Comparison of ENCODE assay signal across 24 cellular contexts in genomic region chr7:104192434-104192833, GRCh38.
"Had no signal": no experiment of that assay in that cellular context is flagged by ENCODE, and none has a peak within 500 bp of the region (broad histone marks: within the 10 kb centered on the region; RNA-seq: fewer than 3 reads in every experiment).

No MANE protein-coding gene starts in this region.

- H3K27me3 ChIP-seq: colonic mucosa, esophagus muscularis mucosa, foreskin keratinocyte, gastroesophageal sphincter, heart left ventricle, hepatocyte had no signal

- H3K9me3 ChIP-seq: colonic mucosa, esophagus muscularis mucosa, gastroesophageal sphincter, lower lobe of right lung had no signal

- FAIRE-seq: endothelial cell of umbilical vein had no signal

- H3K4me1 ChIP-seq: colonic mucosa, esophagus muscularis mucosa, foreskin keratinocyte, gastroesophageal sphincter, heart left ventricle, left ventricle myocardium inferior, lower lobe of right lung had no signal

- H3K27me3 Mint-ChIP-seq: dendritic cell treated with granulocyte-macrophage colony-stimulating factor and Interleukin-4, amounts not matched to agents 40 ng/mL and 50 ng/mL, for 4 days; effector memory CD8-positive, alpha-beta T cell; naive thymus-derived CD4-positive, alpha-beta T cell had no signal

- H3K4me3 Mint-ChIP-seq: dendritic cell treated with granulocyte-macrophage colony-stimulating factor and Interleukin-4, amounts not matched to agents 40 ng/mL and 50 ng/mL, for 4 days; effector memory CD8-positive, alpha-beta T cell; immature natural killer cell; naive thymus-derived CD4-positive, alpha-beta T cell; natural killer cell had no signal

- ATAC-seq: effector memory CD8-positive, alpha-beta T cell; foreskin keratinocyte; gastroesophageal sphincter; heart left ventricle; left colon; left lobe of liver; lower lobe of right lung; naive thymus-derived CD4-positive, alpha-beta T cell; natural killer cell had no signal

- H3K9me3 Mint-ChIP-seq: effector memory CD8-positive, alpha-beta T cell; immature natural killer cell; natural killer cell had no signal

- H3K4me3 ChIP-seq: colonic mucosa, esophagus muscularis mucosa, gastroesophageal sphincter, heart left ventricle, hepatocyte, left ventricle myocardium inferior, lower lobe of right lung had no signal

- H3K27ac ChIP-seq: colonic mucosa, esophagus muscularis mucosa, foreskin keratinocyte, gastroesophageal sphincter, heart left ventricle, hepatocyte, left ventricle myocardium inferior, lower lobe of right lung had no signal

- H3K4me2 ChIP-seq: hepatocyte had no signal

- H2AFZ ChIP-seq: hepatocyte had no signal

- H3K4me1 Mint-ChIP-seq: natural killer cell had no signal

- H3K27ac Mint-ChIP-seq: dendritic cell treated with granulocyte-macrophage colony-stimulating factor and Interleukin-4, amounts not matched to agents 40 ng/mL and 50 ng/mL, for 4 days; immature natural killer cell; naive thymus-derived CD4-positive, alpha-beta T cell; natural killer cell had no signal

- DNase-seq: colonic mucosa; cortex of kidney; effector CD8-positive, alpha-beta T cell; effector memory CD8-positive, alpha-beta T cell; foreskin keratinocyte; heart left ventricle; hypothalamus; immature natural killer cell; islet precursor cell; kidney; kidney glomerular epithelial cell; left colon; left ventricle myocardium inferior; lower lobe of right lung; mesendoderm; midbrain; naive thymus-derived CD4-positive, alpha-beta T cell; natural killer cell had no signal
